Comparison of ENCODE assay signal across 1 cellular context in genomic region chr6:149746147-149746946, GRCh38.
A peak's percentile ranks its signal among the peaks of the same experiment; 100 is the strongest.
TF ChIP-seq lines count a peak whose summit lies in the region.

NUP43 (minus strand) TSS chr6:149746529; CDS start chr6:149746495, 34 bp downstream.

TF ChIP-seq in HepG2, 621 proteins besides CTCF, POLR2A, EP300 and RAD21 (continued from another document and continues in another):
- TF ChIP-seq ZNF609 (CRISPR knock-in tag; IDR thresholded peaks at IDR 0.05; ENCODE audit: borderline replicate concordance) (no peak), AGO2 (optimal IDR thresholded peaks at IDR 0.05; ENCODE audit: low read depth, low read length) (no peak), GPN1 (CRISPR knock-in tag; IDR thresholded peaks at IDR 0.05; ENCODE audit: borderline replicate concordance) (no peak), TOPORS (CRISPR knock-in tag; IDR thresholded peaks at IDR 0.05) (peak; percentile 68; the same call in 1 of the 2 replicates), RFXANK (CRISPR knock-in tag; IDR thresholded peaks at IDR 0.05) (peak; percentile 68; the same call in 1 of the 2 replicates), YY1 (IDR thresholded peaks at IDR 0.05; ENCODE audit: insufficient read depth, insufficient replicate concordance, low read depth, low read length) (peak; percentile 77), ZNF580 (CRISPR knock-in tag; IDR thresholded peaks at IDR 0.05; ENCODE audit: borderline replicate concordance, low read depth) (peak; percentile 89; the same call in 1 of the 2 replicates), PCBP2 (optimal IDR thresholded peaks at IDR 0.05; ENCODE audit: low read depth, low read length, poor library complexity, severe bottlenecking) (no peak), KLF6 (CRISPR knock-in tag; IDR thresholded peaks at IDR 0.05) (peak; percentile 54; the same call in 1 of the 2 replicates), ZMYM4 (CRISPR knock-in tag; IDR thresholded peaks at IDR 0.05) (peak; percentile 99), SKI (IDR thresholded peaks at IDR 0.05; ENCODE audit: partially characterized antibody) (peak; percentile 24), SUZ12 (IDR thresholded peaks at IDR 0.05; ENCODE audit: low read depth, low read length) (no peak), ZFX (CRISPR knock-in tag; IDR thresholded peaks at IDR 0.05; ENCODE audit: low read depth) (peak; percentile 99), MZF1 (CRISPR knock-in tag; IDR thresholded peaks at IDR 0.05; ENCODE audit: borderline replicate concordance) (no peak), RXRA (CRISPR knock-in tag; IDR thresholded peaks at IDR 0.05) (peak; percentile 79), FOXP4 (CRISPR knock-in tag; IDR thresholded peaks at IDR 0.05) (peak; percentile 55), ZBTB40 (IDR thresholded peaks at IDR 0.05) (no peak), ZBTB40 (CRISPR knock-in tag; IDR thresholded peaks at IDR 0.05) (peak; percentile 86), ZNF775 (CRISPR knock-in tag; IDR thresholded peaks at IDR 0.05; ENCODE audit: borderline replicate concordance) (no peak; the same call in 1 of the 2 replicates), ZNF30 (CRISPR knock-in tag; IDR thresholded peaks at IDR 0.05) (no peak), GABPA (IDR thresholded peaks at IDR 0.05; ENCODE audit: low read depth, low read length) (peak; percentile 33; the same call in 1 of the 2 replicates), GABPA (CRISPR knock-in tag; IDR thresholded peaks at IDR 0.05; ENCODE audit: low read depth) (peak; percentile 88), TP53 (CRISPR knock-in tag; conservative IDR thresholded peaks at IDR 0.05) (no peak), ZNF770 (CRISPR knock-in tag; IDR thresholded peaks at IDR 0.05) (0 out of 2 replicates have a peak, but pooled peaks have one; percentile 37), DBP (CRISPR knock-in tag; IDR thresholded peaks at IDR 0.05; ENCODE audit: not compliant biosample characterization) (no peak), ZNF446 (CRISPR knock-in tag; IDR thresholded peaks at IDR 0.05) (peak; percentile 69; the same call in 1 of the 2 replicates), ZNF773 (CRISPR knock-in tag; IDR thresholded peaks at IDR 0.05; ENCODE audit: borderline replicate concordance) (no peak; the same call in 1 of the 2 replicates), ZNF274 (CRISPR knock-in tag; IDR thresholded peaks at IDR 0.05) (peak; percentile 90), ZNF619 (CRISPR knock-in tag; IDR thresholded peaks at IDR 0.05) (peak; percentile 44; the same call in 1 of the 2 replicates), JUN (CRISPR knock-in tag; IDR thresholded peaks at IDR 0.05) (0 out of 2 replicates have a peak, but pooled peaks have one; percentile 37)
